19 cellular contexts compared by ENCODE assay signal in genomic region chrX:108223606-108224005, GRCh38.
DNase-seq lines count a peak whose midpoint lies in the region; ATAC-seq, FAIRE-seq and TF ChIP-seq lines count a peak whose summit lies in the region.
"Had no signal": no experiment of that assay in that cellular context is flagged by ENCODE, and none has a peak within 500 bp of the region (broad histone marks: within the 10 kb centered on the region; RNA-seq: fewer than 3 reads in every experiment).

No MANE protein-coding gene starts in this region.

- CTCF ChIA-PET in Caco-2 (lab: Charles Lee) = interaction anchor here (0.9 to 1.4 kb wide), 2 partner anchors 24 to 76 kb away, joined by 3 to 13 read pairs; no protein-coding TSS in a partner anchor

- no peak overlapping the region for H3K9ac ChIP-seq in neural progenitor cell
- H3K9ac ChIP-seq in MM.1S (ENCODE audit: low read length) = no peak overlapping the region

- 41% methylated on average over 4 of the region's 4 CpGs for WGBS in right cardiac atrium

- H2AFZ ChIP-seq in neural progenitor cell (replicated peaks) (no peak overlapping the region), MM.1S (ENCODE audit: low read length) (no peak overlapping the region)

- no peaks in the 10 kb centered on the region for H3K9me2 ChIP-seq in MM.1S (replicated peaks; ENCODE audit: insufficient read depth, low read length)

- TF ChIP-seq CTCF in Caco-2 (IDR thresholded peaks at IDR 0.05; ENCODE audit: insufficient read depth in 1 of 2, low read depth in 1 of 2, low read length in 1 of 2, severe bottlenecking in 1 of 2, unreplicated experiment in 1 of 2) (no peak), bronchial epithelial cell (IDR thresholded peaks at IDR 0.05; ENCODE audit: insufficient read depth, low read length, severe bottlenecking) (no peak), neural progenitor cell (IDR thresholded peaks at IDR 0.05) (no peak), MM.1S (IDR thresholded peaks at IDR 0.05; ENCODE audit: low read length) (no peak)

- H3K4me3 ChIP-seq in Caco-2 (ENCODE audit: low read depth, low read length) = no peak overlapping the region
- H3K4me3 ChIP-seq in bronchial epithelial cell (ENCODE audit: low read depth, low read length) = no peak overlapping the region
- no peak overlapping the region for H3K4me3 ChIP-seq in right cardiac atrium (ENCODE audit: low read length)
- no peak overlapping the region for H3K4me3 ChIP-seq in neural progenitor cell
- no peak overlapping the region for H3K4me3 ChIP-seq in MM.1S (ENCODE audit: low read length)

- no peaks in the 10 kb centered on the region for H3K27me3 Mint-ChIP-seq in Caco-2 (ENCODE audit: insufficient read depth, unreplicated experiment)
- no peaks in the 10 kb centered on the region for H3K27me3 Mint-ChIP-seq in neural progenitor cell (ENCODE audit: insufficient read depth, low read depth)
- H3K27me3 Mint-ChIP-seq in stimulated activated naive CD8-positive, alpha-beta T cell treated with anti-CD3 and anti-CD28 coated beads, Interleukin-15, amount 100 ng/mL, for 72 hours = peaks cover 9% of the 10 kb centered on the region

- BruUV-seq in Caco-2 (replicated peaks; lab: Mats Ljungman, UMichigan) = no TSS peak

- H3K27me3 ChIP-seq in Caco-2 (replicated peaks; ENCODE audit: control insufficient read depth, insufficient read depth, low read length) (no peaks in the 10 kb centered on the region), bronchial epithelial cell (ENCODE audit: control insufficient read depth, insufficient read depth, low read length) (no peaks in the 10 kb centered on the region), right cardiac atrium (ENCODE audit: control insufficient read depth, insufficient read depth) (no peaks in the 10 kb centered on the region), neural progenitor cell (no peaks in the 10 kb centered on the region), MM.1S (replicated peaks; ENCODE audit: insufficient read depth, low read length) (no peaks in the 10 kb centered on the region)

- no peaks in the 10 kb centered on the region for H3K9me3 ChIP-seq in Caco-2
- H3K9me3 ChIP-seq in right cardiac atrium (ENCODE audit: control insufficient read depth, low read length) = no peaks in the 10 kb centered on the region
- H3K9me3 ChIP-seq in neural progenitor cell (ENCODE audit: low read depth) = no peaks in the 10 kb centered on the region
- H3K9me3 ChIP-seq in MM.1S (replicated peaks; ENCODE audit: insufficient read depth, low read length) = no peaks in the 10 kb centered on the region

- H3K36me3 Mint-ChIP-seq in Caco-2 (ENCODE audit: insufficient read depth, unreplicated experiment) (peaks cover 5% of the 10 kb centered on the region), neural progenitor cell (peaks cover 45% of the 10 kb centered on the region)

- H3K9me3 Mint-ChIP-seq in Caco-2 (ENCODE audit: unreplicated experiment) (no peaks in the 10 kb centered on the region), neural progenitor cell (no peaks in the 10 kb centered on the region)
- no peaks in the 10 kb centered on the region for H3K9me3 Mint-ChIP-seq in stimulated activated naive CD8-positive, alpha-beta T cell treated with anti-CD3 and anti-CD28 coated beads, Interleukin-15, amount 100 ng/mL, for 72 hours

- ATAC-seq in right cardiac atrium = peak; percentile 26 to 43
- no peak for ATAC-seq in stimulated activated naive CD8-positive, alpha-beta T cell treated with anti-CD3 and anti-CD28 coated beads, Interleukin-15, amount 100 ng/mL, for 72 hours
- ATAC-seq in activated CD4-positive, CD25-positive, alpha-beta regulatory T cell treated with anti-CD3 and anti-CD28 coated beads, Interleukin-2, amount 50 U/mL, for 24 hours = no peak

- H3K4me1 ChIP-seq in Caco-2 (no peaks in the 10 kb centered on the region), right cardiac atrium (ENCODE audit: control insufficient read depth, insufficient read depth, low read length) (no peaks in the 10 kb centered on the region), neural progenitor cell (no peaks in the 10 kb centered on the region), MM.1S (ENCODE audit: low read length) (no peaks in the 10 kb centered on the region)

- H3K27ac Mint-ChIP-seq in Caco-2 (ENCODE audit: unreplicated experiment) (peak overlapping the region; percentile 28), neural progenitor cell (peak overlapping the region; percentile 40)
- H3K27ac Mint-ChIP-seq in stimulated activated naive CD8-positive, alpha-beta T cell treated with anti-CD3 and anti-CD28 coated beads, Interleukin-15, amount 100 ng/mL, for 72 hours = no peak overlapping the region

- H3K4me1 Mint-ChIP-seq in Caco-2 (ENCODE audit: low read depth, unreplicated experiment) (no peaks in the 10 kb centered on the region), neural progenitor cell (peaks cover 44% of the 10 kb centered on the region)
- H3K4me1 Mint-ChIP-seq in stimulated activated naive CD8-positive, alpha-beta T cell treated with anti-CD3 and anti-CD28 coated beads, Interleukin-15, amount 100 ng/mL, for 72 hours = no peaks in the 10 kb centered on the region

- no peaks in the 10 kb centered on the region for H3K79me2 ChIP-seq in neural progenitor cell (ENCODE audit: low read depth)
- H3K79me2 ChIP-seq in MM.1S (ENCODE audit: low read length) = no peaks in the 10 kb centered on the region

- H3F3A ChIP-seq in neural progenitor cell (ENCODE audit: low read depth) (no peaks in the 10 kb centered on the region), MM.1S (ENCODE audit: insufficient read depth, low read length) (no peaks in the 10 kb centered on the region)

- intact Hi-C loops in Caco-2 (cut with micrococcal nuclease; ENCODE audit: unreplicated experiment) (loop anchor here (1.0 kb wide), 2 partner anchors 81 to 314 kb away; no protein-coding TSS in a partner anchor), right cardiac atrium (cut with DNase I) (no loop called here)

- peak; percentile 60 for FAIRE-seq in bronchial epithelial cell (lab: Jason Lieb, UNC)

- H3K4me2 ChIP-seq in neural progenitor cell (no peak overlapping the region), MM.1S (ENCODE audit: low read depth, low read length) (no peak overlapping the region)

- H3K4me3 Mint-ChIP-seq in Caco-2 (ENCODE audit: unreplicated experiment) (no peak overlapping the region), neural progenitor cell (no peak overlapping the region)
- no peak overlapping the region for H3K4me3 Mint-ChIP-seq in stimulated activated naive CD8-positive, alpha-beta T cell treated with anti-CD3 and anti-CD28 coated beads, Interleukin-15, amount 100 ng/mL, for 72 hours

- H3K27ac ChIP-seq in right cardiac atrium (ENCODE audit: low read length) (no peak overlapping the region), neural progenitor cell (no peak overlapping the region), MM.1S (ENCODE audit: low read length) (no peak overlapping the region)
- H3K27ac ChIP-seq: RWPE1 had no signal

- POLR2A ChIA-PET in Caco-2 (lab: Charles Lee) = no interaction called here

- H4K20me1 ChIP-seq in neural progenitor cell (ENCODE audit: low read depth) (no peaks in the 10 kb centered on the region), MM.1S (ENCODE audit: insufficient read depth, low read length) (no peaks in the 10 kb centered on the region)

- H3K36me3 ChIP-seq in Caco-2 (ENCODE audit: control insufficient read depth, insufficient read depth, low read length) (no peaks in the 10 kb centered on the region), bronchial epithelial cell (ENCODE audit: control insufficient read depth, insufficient read depth, low read length) (peaks cover 3% of the 10 kb centered on the region), neural progenitor cell (no peaks in the 10 kb centered on the region), MM.1S (replicated peaks; ENCODE audit: insufficient read depth, low read length) (no peaks in the 10 kb centered on the region)

- DNase-seq in Caco-2 (no peak), bronchial epithelial cell (ENCODE audit: low read depth) (no peak), right cardiac atrium (peak in 1 of 3 donors; percentile 34), neural progenitor cell (ENCODE audit: low spot score) (no peak), MM.1S (no peak)
- DNase-seq in stimulated activated naive CD8-positive, alpha-beta T cell treated with anti-CD3 and anti-CD28 coated beads, Interleukin-15, amount 100 ng/mL, for 72 hours = no peak
- DNase-seq in activated T-cell treated with anti-CD3 and anti-CD28 coated beads, Interleukin-2, amount 50 U/mL, for 1 hour = no peak
- DNase-seq: C1 segment of cervical spinal cord, DMS153, EL, H7, KG1, NCI-H1436, NCI-H2081, NCI-H510A treated with DMSO at 0.1 percent for 48 hours, NCI-H82, PC-3 had no signal

Comparison
In these comparisons a context has a peak if more than half of its experiments do, and no peak if none do; other contexts are left out.
1. H3K27ac Mint-ChIP-seq: peak in Caco-2 (single experiment) and neural progenitor cell (single experiment); none in stimulated activated naive CD8-positive, alpha-beta T cell treated with anti-CD3 and anti-CD28 coated beads, Interleukin-15, amount 100 ng/mL, for 72 hours (0 of 2).
2. ATAC-seq: peak in right cardiac atrium (2 of 2); none in stimulated activated naive CD8-positive, alpha-beta T cell treated with anti-CD3 and anti-CD28 coated beads, Interleukin-15, amount 100 ng/mL, for 72 hours (single experiment) and activated CD4-positive, CD25-positive, alpha-beta regulatory T cell treated with anti-CD3 and anti-CD28 coated beads, Interleukin-2, amount 50 U/mL, for 24 hours (0 of 2).